In the genomic region with DNA sequence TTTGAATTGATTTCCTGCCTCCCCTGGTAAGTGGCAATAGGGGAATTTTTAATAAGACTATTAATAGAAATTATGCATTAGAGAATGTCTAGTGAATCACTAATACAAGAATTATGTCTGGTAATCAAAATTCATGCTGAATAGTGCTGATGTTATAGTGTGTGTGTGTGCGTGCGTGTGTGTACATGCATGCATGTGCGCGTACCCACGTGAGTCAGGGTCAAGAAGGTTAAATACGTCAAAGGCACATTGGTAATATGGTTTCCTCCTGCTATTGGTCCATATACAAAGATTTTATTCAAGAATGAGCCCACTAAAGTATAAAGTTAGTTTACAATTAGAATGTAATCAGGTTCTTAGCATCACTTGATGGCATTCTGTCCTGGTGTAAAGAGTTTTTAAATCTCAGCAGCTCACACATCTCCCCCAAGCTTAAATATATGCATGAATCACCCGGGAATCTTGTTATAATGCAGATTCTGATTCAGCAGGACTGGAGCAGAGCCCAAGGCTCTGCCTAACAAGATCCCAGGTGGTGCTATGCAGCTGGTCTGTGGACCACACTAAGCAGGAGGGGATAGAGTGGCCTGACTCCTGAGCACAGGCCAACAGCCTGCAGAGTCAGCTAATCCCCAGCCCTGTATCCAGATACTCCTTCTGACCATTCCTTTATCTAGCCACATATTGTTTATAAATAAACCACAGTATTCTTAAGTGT, we compare ENCODE assay signal across 1 cellular context.
TF ChIP-seq lines count a peak whose summit lies in the region.

No MANE protein-coding gene starts in this region.

TF ChIP-seq in IMR-90, 13 proteins besides CTCF, POLR2A, EP300 and RAD21:
- TF ChIP-seq SMC3 (IDR thresholded peaks at IDR 0.05; ENCODE audit: low read depth, low read length) = no peak
- no peak for TF ChIP-seq CHD1 (IDR thresholded peaks at IDR 0.05; ENCODE audit: low read depth, low read length)
- TF ChIP-seq BHLHE40 (IDR thresholded peaks at IDR 0.05; ENCODE audit: low read depth, low read length) = no peak
- TF ChIP-seq, protein P1, sequence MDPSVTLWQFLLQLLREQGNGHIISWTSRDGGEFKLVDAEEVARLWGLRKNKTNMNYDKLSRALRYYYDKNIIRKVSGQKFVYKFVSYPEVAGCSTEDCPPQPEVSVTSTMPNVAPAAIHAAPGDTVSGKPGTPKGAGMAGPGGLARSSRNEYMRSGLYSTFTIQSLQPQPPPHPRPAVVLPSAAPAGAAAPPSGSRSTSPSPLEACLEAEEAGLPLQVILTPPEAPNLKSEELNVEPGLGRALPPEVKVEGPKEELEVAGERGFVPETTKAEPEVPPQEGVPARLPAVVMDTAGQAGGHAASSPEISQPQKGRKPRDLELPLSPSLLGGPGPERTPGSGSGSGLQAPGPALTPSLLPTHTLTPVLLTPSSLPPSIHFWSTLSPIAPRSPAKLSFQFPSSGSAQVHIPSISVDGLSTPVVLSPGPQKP (IDR thresholded peaks at IDR 0.05; ENCODE audit: borderline replicate concordance, low read depth, low read length) = no peak
- no peak for TF ChIP-seq MAFK (IDR thresholded peaks at IDR 0.05; ENCODE audit: low read depth, low read length)
- no peak for TF ChIP-seq FOS (IDR thresholded peaks at IDR 0.05; ENCODE audit: low read depth, low read length)
- TF ChIP-seq MAZ (IDR thresholded peaks at IDR 0.05; ENCODE audit: borderline replicate concordance, low read depth, low read length) = no peak
- no peak for TF ChIP-seq CEBPB (IDR thresholded peaks at IDR 0.05; ENCODE audit: low read depth, low read length)
- TF ChIP-seq, protein P2, sequence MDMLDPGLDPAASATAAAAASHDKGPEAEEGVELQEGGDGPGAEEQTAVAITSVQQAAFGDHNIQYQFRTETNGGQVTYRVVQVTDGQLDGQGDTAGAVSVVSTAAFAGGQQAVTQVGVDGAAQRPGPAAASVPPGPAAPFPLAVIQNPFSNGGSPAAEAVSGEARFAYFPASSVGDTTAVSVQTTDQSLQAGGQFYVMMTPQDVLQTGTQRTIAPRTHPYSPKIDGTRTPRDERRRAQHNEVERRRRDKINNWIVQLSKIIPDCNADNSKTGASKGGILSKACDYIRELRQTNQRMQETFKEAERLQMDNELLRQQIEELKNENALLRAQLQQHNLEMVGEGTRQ (IDR thresholded peaks at IDR 0.05; ENCODE audit: low read depth, low read length) = no peak
- TF ChIP-seq RFX5 (IDR thresholded peaks at IDR 0.05; ENCODE audit: low read depth, low read length) = no peak
- TF ChIP-seq MXI1 (IDR thresholded peaks at IDR 0.05; ENCODE audit: borderline replicate concordance, low read depth, low read length) = no peak
- TF ChIP-seq RCOR1 (IDR thresholded peaks at IDR 0.05; ENCODE audit: insufficient replicate concordance, low read length) = no peak
- TF ChIP-seq NFE2L2 (IDR thresholded peaks at IDR 0.05; ENCODE audit: low read depth, low read length) = no peak
